8 cellular contexts compared by ENCODE assay signal in the genomic region with DNA sequence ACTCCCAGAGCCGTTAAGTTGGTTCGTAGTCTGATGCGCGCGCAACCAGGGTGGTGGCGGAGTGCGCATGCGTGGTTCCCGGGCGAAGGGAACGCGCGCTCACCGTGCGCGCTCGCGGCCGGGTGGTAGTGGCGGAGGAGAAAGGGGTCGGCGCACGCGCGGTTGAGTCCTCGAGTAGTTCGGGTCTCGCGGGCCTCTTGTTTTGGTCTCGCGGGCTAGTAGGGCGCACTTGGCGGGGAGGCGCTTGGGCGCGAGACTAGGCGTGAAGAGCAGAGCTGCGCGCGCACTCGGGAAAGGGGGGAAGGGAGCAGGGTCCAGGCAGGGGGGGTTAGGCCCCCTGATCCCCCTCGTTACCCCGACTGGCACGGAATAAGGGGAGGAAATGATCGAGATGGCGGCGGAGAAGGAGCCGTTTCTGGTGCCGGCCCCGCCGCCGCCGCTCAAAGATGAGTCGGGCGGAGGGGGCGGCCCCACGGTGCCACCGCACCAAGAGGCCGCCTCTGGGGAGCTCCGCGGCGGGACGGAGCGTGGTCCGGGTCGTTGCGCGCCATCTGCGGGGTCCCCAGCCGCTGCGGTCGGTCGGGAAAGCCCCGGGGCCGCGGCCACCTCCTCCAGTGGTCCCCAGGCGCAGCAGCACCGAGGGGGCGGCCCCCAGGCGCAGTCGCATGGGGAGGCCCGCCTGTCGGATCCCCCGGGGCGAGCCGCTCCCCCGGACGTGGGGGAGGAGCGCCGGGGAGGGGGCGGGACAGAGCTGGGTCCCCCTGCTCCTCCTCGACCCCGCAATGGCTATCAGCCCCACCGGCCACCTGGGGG. TPM values are rescaled to one million over a fixed set of nuclear protein-coding genes. Genes with fewer than 3 reads are reported as not detected.
DNase-seq lines count a peak whose midpoint lies in the region; ATAC-seq and TF ChIP-seq lines count a peak whose summit lies in the region.

A gene with protein sequence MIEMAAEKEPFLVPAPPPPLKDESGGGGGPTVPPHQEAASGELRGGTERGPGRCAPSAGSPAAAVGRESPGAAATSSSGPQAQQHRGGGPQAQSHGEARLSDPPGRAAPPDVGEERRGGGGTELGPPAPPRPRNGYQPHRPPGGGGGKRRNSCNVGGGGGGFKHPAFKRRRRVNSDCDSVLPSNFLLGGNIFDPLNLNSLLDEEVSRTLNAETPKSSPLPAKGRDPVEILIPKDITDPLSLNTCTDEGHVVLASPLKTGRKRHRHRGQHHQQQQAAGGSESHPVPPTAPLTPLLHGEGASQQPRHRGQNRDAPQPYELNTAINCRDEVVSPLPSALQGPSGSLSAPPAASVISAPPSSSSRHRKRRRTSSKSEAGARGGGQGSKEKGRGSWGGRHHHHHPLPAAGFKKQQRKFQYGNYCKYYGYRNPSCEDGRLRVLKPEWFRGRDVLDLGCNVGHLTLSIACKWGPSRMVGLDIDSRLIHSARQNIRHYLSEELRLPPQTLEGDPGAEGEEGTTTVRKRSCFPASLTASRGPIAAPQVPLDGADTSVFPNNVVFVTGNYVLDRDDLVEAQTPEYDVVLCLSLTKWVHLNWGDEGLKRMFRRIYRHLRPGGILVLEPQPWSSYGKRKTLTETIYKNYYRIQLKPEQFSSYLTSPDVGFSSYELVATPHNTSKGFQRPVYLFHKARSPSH (plus strand): TSS at position 195 of the 813 bp plus-strand sequence. CDS start 188 bp downstream, at position 383.

- TF ChIP-seq CTCF in GM10266 (IDR thresholded peaks at IDR 0.05; ENCODE audit: control insufficient read depth, insufficient read depth, low read depth, missing control alignments) (no peak), ovary (IDR thresholded peaks at IDR 0.05) (no peak), thoracic aorta (IDR thresholded peaks at IDR 0.05) (no peak)

- intact Hi-C loops in head of caudate nucleus (cut with DNase I), result loop anchor here (2.0 kb wide), 1 partner anchor 37 kb away; no protein-coding TSS in a partner anchor
- intact Hi-C loops in ovary (cut with DNase I), result loop anchor here in 1 of 4 donors (5.0 kb wide), 1 partner anchor 278 kb away; no protein-coding TSS in a partner anchor

- ATAC-seq in HG02678 (IDR thresholded peaks at IDR 0.05; ENCODE audit: unreplicated experiment) (peak; percentile 37), thoracic aorta (ENCODE audit: insufficient number of reproducible peaks, low FRiP score, low read depth) (peak; percentile 70)

- DNase-seq in GM10266 (ENCODE audit: extremely low spot score) (peak; percentile 96), NCI-H1436 (lab: John Stamatoyannopoulos, UW) (peak; percentile 96), T follicular helper cell (ENCODE audit: low read depth) (peak; percentile 93), head of caudate nucleus (peak; percentile 87 to 97 (median 95)), ovary (peak; percentile 98 to 100 (median 98)), thoracic aorta (ENCODE audit: low spot score) (peak; percentile 92)
- peak; percentile 86 for DNase-seq in activated naive CD8-positive, alpha-beta T cell treated with anti-CD3 and anti-CD28 coated beads, Interleukin-2, amount 50 U/mL, for 16 hours (ENCODE audit: low read depth, low spot score)

- no peaks in the 10 kb centered on the region for H3K36me3 ChIP-seq in ovary
- peaks cover 20% of the 10 kb centered on the region for H3K36me3 ChIP-seq in thoracic aorta

- H3K9me3 ChIP-seq in ovary (no peaks in the 10 kb centered on the region), thoracic aorta (no peaks in the 10 kb centered on the region)

- no peaks in the 10 kb centered on the region for H3K27me3 ChIP-seq in ovary
- no peaks in the 10 kb centered on the region for H3K27me3 ChIP-seq in thoracic aorta (replicated peaks; ENCODE audit: insufficient read depth)

- peak within 1 kb of the TSS; percentile 98 to 99 for H3K27ac ChIP-seq in ovary
- peak within 1 kb of the TSS; percentile 99 for H3K27ac ChIP-seq in thoracic aorta

- no peak for TF ChIP-seq POLR2A in ovary (IDR thresholded peaks at IDR 0.05)

- no peak for TF ChIP-seq EP300 in ovary (IDR thresholded peaks at IDR 0.05)

- 1% methylated on average over 36 to 94 of the region's 94 CpGs for WGBS in ovary, 3 donors

- peaks cover 14% of the 10 kb centered on the region for H3K4me1 ChIP-seq in ovary (ENCODE audit: insufficient read depth)
- H3K4me1 ChIP-seq in thoracic aorta (ENCODE audit: control insufficient read depth in 1 of 2, low read depth in 2 of 2), result peaks cover 19 to 43% of the 10 kb centered on the region in 2 donors

- H3K4me3 ChIP-seq in ovary (peak within 1 kb of the TSS; percentile 70), thoracic aorta (peak within 1 kb of the TSS; percentile 81)

RNA-seq across cellular contexts. Expression of the gene that starts here (rescaled TPM):
- 10 to 100 TPM; 29.4 to 60.6 (median 44.7) TPM for total RNA-seq in ovary
- 10 to 100 TPM; 30.0 to 48.9 TPM for polyA plus RNA-seq in ovary
- total RNA-seq in thoracic aorta, result 10 to 100 TPM; 27.2 to 27.8 TPM

Comparison
In these comparisons a context has a peak if more than half of its experiments do, and no peak if none do; other contexts are left out.
1. Peak in every context shown above with its lines: DNase-seq, ATAC-seq, H3K4me3 ChIP-seq and H3K27ac ChIP-seq.